ENCODE assay signal across 26 cellular contexts in genomic region chr7:77627307-77627671, GRCh38.
A peak's percentile ranks its signal among the peaks of the same experiment; 100 is the strongest.
DNase-seq lines count a peak whose midpoint lies in the region; ATAC-seq, FAIRE-seq and TF ChIP-seq lines count a peak whose summit lies in the region.
"Had no signal": no experiment of that assay in that cellular context is flagged by ENCODE, and none has a peak within 500 bp of the region (broad histone marks: within the 10 kb centered on the region; RNA-seq: fewer than 3 reads in every experiment).

No MANE protein-coding gene starts in this region.

- intact Hi-C loops in K562 (cut with micrococcal nuclease): no loop called here
- intact Hi-C loops in sigmoid colon (cut with DNase I): no loop called here

- in situ Hi-C loops in ACHN (cut with HindIII; ENCODE audit: low pct_ligation_motif_present, low pct_unique_long_range_greater_than_20kb, low sequenced_read_pairs): no loop called here
- in situ Hi-C loops in K562 (cut with MboI): no loop called here

- TF ChIP-seq CTCF in K562 (IDR thresholded peaks at IDR 0.05 in 2 of 3, conservative IDR thresholded peaks at IDR 0.05 in 1 of 3; ENCODE audit: insufficient read depth in 2 of 3, low read depth in 1 of 3, low read length in 3 of 3) (no peak), sigmoid colon (IDR thresholded peaks at IDR 0.05) (no peak)

- ATAC-seq in K562: peak; percentile 38
- ATAC-seq: HCT116, left lobe of liver, right lobe of liver had no signal

- TF ChIP-seq POLR2A in K562 (conservative IDR thresholded peaks at IDR 0.05) (no peak), sigmoid colon (IDR thresholded peaks at IDR 0.05) (no peak)

- no peak overlapping the region for H3K14ac ChIP-seq in mesenchymal stem cell (ENCODE audit: low read length in 2 of 2)

- H2AK5ac ChIP-seq in mesenchymal stem cell (ENCODE audit: low read length, severe bottlenecking): no peak overlapping the region

- CTCF ChIA-PET in K562 (lab: Yijun Ruan, JAX; ENCODE audit: low intra/inter-chr PET ratio): no interaction called here

- no peaks in the 10 kb centered on the region for H3K9me1 ChIP-seq in K562 (ENCODE audit: control insufficient read depth, insufficient read depth, low read length)

- no peak overlapping the region for H3K23ac ChIP-seq in mesenchymal stem cell (ENCODE audit: low read length in 2 of 2)

- no peak overlapping the region; the same call in 2 of the 3 replicates for H3K27ac ChIP-seq in K562 (ENCODE audit: extremely low read depth, low read depth, low read length)
- no peak overlapping the region for H3K27ac ChIP-seq in mesenchymal stem cell (ENCODE audit: low read length, poor library complexity, severe bottlenecking)
- no peak overlapping the region for H3K27ac ChIP-seq in sigmoid colon
- H3K27ac ChIP-seq: brain microvascular endothelial cell, dorsolateral prefrontal cortex, esophagus squamous epithelium, right lobe of liver, stomach, vagina had no signal

- H3K4me2 ChIP-seq in K562 (ENCODE audit: insufficient read depth, low read length) (no peak overlapping the region), mesenchymal stem cell (ENCODE audit: low read length, poor library complexity, severe bottlenecking) (no peak overlapping the region)

- H3K79me1 ChIP-seq in mesenchymal stem cell (replicated peaks; ENCODE audit: low read length, poor library complexity, severe bottlenecking): peaks cover 17% of the 10 kb centered on the region

- H3K9me3 ChIP-seq in K562 (replicated peaks; ENCODE audit: control insufficient read depth, insufficient read depth, low read depth, low read length) (no peaks in the 10 kb centered on the region), mesenchymal stem cell (ENCODE audit: control insufficient read depth, low read length) (no peaks in the 10 kb centered on the region), sigmoid colon (no peaks in the 10 kb centered on the region)
- H3K9me3 ChIP-seq: esophagus squamous epithelium, right lobe of liver, stomach, vagina had no signal

- POLR2A ChIA-PET in K562 (lab: Yijun Ruan, JAX): no interaction called here

- no peak overlapping the region for H2AFZ ChIP-seq in K562 (ENCODE audit: low read depth, low read length)
- H2AFZ ChIP-seq in mesenchymal stem cell (ENCODE audit: low read depth, low read length): no peak overlapping the region

- H3K27me3 ChIP-seq in K562 (ENCODE audit: control insufficient read depth in 2 of 2, insufficient read depth in 2 of 2, low read length in 2 of 2) (no peaks in the 10 kb centered on the region), mesenchymal stem cell (ENCODE audit: control insufficient read depth in 1 of 2, insufficient read depth in 1 of 2, low read length in 2 of 2) (no peaks in the 10 kb centered on the region), sigmoid colon (no peaks in the 10 kb centered on the region)
- H3K27me3 ChIP-seq: brain microvascular endothelial cell, dorsolateral prefrontal cortex, esophagus squamous epithelium, right lobe of liver, stomach, vagina had no signal

- H2BK15ac ChIP-seq in mesenchymal stem cell (ENCODE audit: low read depth, poor library complexity, severe bottlenecking): no peak overlapping the region

- FAIRE-seq in K562 (lab: Jason Lieb, UNC): no peak
- FAIRE-seq: GM12891 had no signal

- no peak overlapping the region for H2BK120ac ChIP-seq in mesenchymal stem cell (ENCODE audit: low read depth, low read length)

- no peak overlapping the region for H3K9ac ChIP-seq in K562 (ENCODE audit: insufficient read depth in 1 of 2, low read depth in 2 of 2, low read length in 2 of 2)
- H3K9ac ChIP-seq in mesenchymal stem cell (ENCODE audit: low read length): no peak overlapping the region

- no peak overlapping the region for H3K18ac ChIP-seq in mesenchymal stem cell (ENCODE audit: low read depth in 1 of 2, low read length in 2 of 2)

- H2BK5ac ChIP-seq in mesenchymal stem cell (ENCODE audit: low read depth, low read length, poor library complexity, severe bottlenecking): no peak overlapping the region

- H3K4me3 ChIP-seq in K562 (no peak overlapping the region), mesenchymal stem cell (ENCODE audit: insufficient read depth in 1 of 2, low read depth in 1 of 2, low read length in 2 of 2) (no peak overlapping the region), sigmoid colon (no peak overlapping the region)
- H3K4me3 ChIP-seq: dorsolateral prefrontal cortex, esophagus squamous epithelium, right lobe of liver, stomach, vagina had no signal

- no TSS peak for BruUV-seq in K562 (replicated peaks; lab: Mats Ljungman, UMichigan)

- H3K79me2 ChIP-seq in K562 (ENCODE audit: control insufficient read depth, insufficient read depth, low read length): no peaks in the 10 kb centered on the region

- no peaks in the 10 kb centered on the region for H4K20me1 ChIP-seq in K562 (replicated peaks; ENCODE audit: control insufficient read depth, insufficient read depth, low read length)

- H3K36me3 ChIP-seq in K562 (ENCODE audit: control insufficient read depth, insufficient read depth, low read length): peaks cover 57% of the 10 kb centered on the region
- peaks cover 22 to 95% of the 10 kb centered on the region in 2 experiments for H3K36me3 ChIP-seq in mesenchymal stem cell (ENCODE audit: control insufficient read depth in 1 of 2, insufficient read depth in 2 of 2, low read depth in 1 of 2, low read length in 2 of 2)
- peaks cover 0 to 63% (median 15%) of the 10 kb centered on the region in 4 donors for H3K36me3 ChIP-seq in sigmoid colon

- H3K4ac ChIP-seq in mesenchymal stem cell (ENCODE audit: low read depth in 1 of 2, low read length in 2 of 2): no peak overlapping the region

- peak; percentile 20 for DNase-seq in ACHN
- peak; percentile 23 for DNase-seq in ELR (ENCODE audit: low read depth)
- no peak for DNase-seq in K562 (ENCODE audit: extremely low read depth in 1 of 4, low spot score in 3 of 4)
- DNase-seq in mesenchymal stem cell: peak; percentile 42
- DNase-seq in sigmoid colon: no peak
- DNase-seq in GM03348 (ENCODE audit: low spot score): no peak
- no peak for DNase-seq in NCI-H2081 treated with DMSO at 0.1 percent for 48 hours (lab: John Stamatoyannopoulos, UW)
- DNase-seq: activated CD4-positive, alpha-beta T cell treated with anti-CD3 and anti-CD28 coated beads for 48 hours; activated CD8-positive, alpha-beta memory T cell treated with anti-CD3 and anti-CD28 coated beads, Interleukin-2, amount 50 U/mL, for 48 hours; activated naive CD4-positive, alpha-beta T cell treated with anti-CD3 and anti-CD28 coated beads, Interleukin-2, amount 50 U/mL, for 16 hours; brain microvascular endothelial cell; Calu3; dorsolateral prefrontal cortex; esophagus squamous epithelium; GDM1; KG1; NCI-H1092; NCI-H2171 treated with DMSO at 0.1 percent for 48 hours; NCI-H82; occipital lobe; right lobe of liver; stomach had no signal

- no peak overlapping the region for H4K8ac ChIP-seq in mesenchymal stem cell (ENCODE audit: low read length)

- no peak overlapping the region for H2BK12ac ChIP-seq in mesenchymal stem cell (ENCODE audit: low read length in 2 of 2)

- H3K4me1 ChIP-seq in K562 (replicated peaks in 1 of 2; ENCODE audit: control insufficient read depth in 2 of 2, insufficient read depth in 2 of 2, low read length in 2 of 2): no peaks in the 10 kb centered on the region
- H3K4me1 ChIP-seq in mesenchymal stem cell (ENCODE audit: control insufficient read depth, insufficient read depth, low read depth, low read length): no peaks in the 10 kb centered on the region
- H3K4me1 ChIP-seq in sigmoid colon: no peaks in the 10 kb centered on the region
- H3K4me1 ChIP-seq: esophagus squamous epithelium, right lobe of liver, stomach, vagina had no signal

- H4K91ac ChIP-seq in mesenchymal stem cell (ENCODE audit: low read length): no peak overlapping the region

- no peak for TF ChIP-seq RAD21 in K562 (CRISPR knock-in tag; conservative IDR thresholded peaks at IDR 0.05 in 1 of 2, IDR thresholded peaks at IDR 0.05 in 1 of 2)

- TF ChIP-seq EP300 in K562 (IDR thresholded peaks at IDR 0.05; ENCODE audit: low read length): no peak
- no peak for TF ChIP-seq EP300 in sigmoid colon (IDR thresholded peaks at IDR 0.05)

TF ChIP-seq in K562, 482 proteins besides CTCF, POLR2A, EP300 and RAD21 (continues in another document):
- TF ChIP-seq CBX3 (IDR thresholded peaks at IDR 0.05; ENCODE audit: borderline replicate concordance in 1 of 2, low read length in 2 of 2): no peak
- TF ChIP-seq MYC (IDR thresholded peaks at IDR 0.05; ENCODE audit: low read depth, low read length): no peak
- no peak for TF ChIP-seq MYC (CRISPR knock-in tag; IDR thresholded peaks at IDR 0.05; ENCODE audit: borderline replicate concordance, low read depth)
- no peak for TF ChIP-seq NR2C2 (CRISPR knock-in tag; IDR thresholded peaks at IDR 0.05)
- peak; percentile 35; the same call in 1 of the 2 replicates for TF ChIP-seq NR2C2 (tag; IDR thresholded peaks at IDR 0.05)
- TF ChIP-seq XRCC5 (IDR thresholded peaks at IDR 0.05; ENCODE audit: low read depth, low read length): no peak
- TF ChIP-seq ZNF830 (CRISPR knock-in tag; IDR thresholded peaks at IDR 0.05): no peak
- TF ChIP-seq ZNF143 (CRISPR knock-in tag; IDR thresholded peaks at IDR 0.05): no peak
- no peak for TF ChIP-seq PPARD (CRISPR knock-in tag; IDR thresholded peaks at IDR 0.05)
- TF ChIP-seq NBN (IDR thresholded peaks at IDR 0.05; ENCODE audit: low read depth): no peak
- TF ChIP-seq ASH1L (IDR thresholded peaks at IDR 0.05; ENCODE audit: borderline replicate concordance, low read depth, partially characterized antibody): no peak
- TF ChIP-seq ZNF512 (tag; IDR thresholded peaks at IDR 0.05): no peak
- TF ChIP-seq BACH1 (tag; IDR thresholded peaks at IDR 0.05): peak; percentile 50; the same call in 1 of the 2 replicates
- TF ChIP-seq ETV1 (tag; conservative IDR thresholded peaks at IDR 0.05; ENCODE audit: low read depth): no peak
- TF ChIP-seq MTF1 (CRISPR knock-in tag; IDR thresholded peaks at IDR 0.05; ENCODE audit: borderline replicate concordance): no peak
- no peak for TF ChIP-seq HSF4 (CRISPR knock-in tag; IDR thresholded peaks at IDR 0.05; ENCODE audit: borderline replicate concordance)
- 0 out of 2 replicates have a peak, but pooled peaks have one; percentile 10 for TF ChIP-seq ZNF584 (CRISPR knock-in tag; IDR thresholded peaks at IDR 0.05; ENCODE audit: low read depth)

Comparison
In these comparisons a context has a peak if more than half of its experiments do, and no peak if none do; other contexts are left out.
1. DNase-seq: peak in ACHN (single experiment), ELR (single experiment) and mesenchymal stem cell (single experiment); none in K562 (0 of 4), sigmoid colon (single experiment), GM03348 (single experiment) and NCI-H2081 treated with DMSO at 0.1 percent for 48 hours (single experiment).